Comparison of ENCODE assay signal across 1 cellular context in the genomic region with DNA sequence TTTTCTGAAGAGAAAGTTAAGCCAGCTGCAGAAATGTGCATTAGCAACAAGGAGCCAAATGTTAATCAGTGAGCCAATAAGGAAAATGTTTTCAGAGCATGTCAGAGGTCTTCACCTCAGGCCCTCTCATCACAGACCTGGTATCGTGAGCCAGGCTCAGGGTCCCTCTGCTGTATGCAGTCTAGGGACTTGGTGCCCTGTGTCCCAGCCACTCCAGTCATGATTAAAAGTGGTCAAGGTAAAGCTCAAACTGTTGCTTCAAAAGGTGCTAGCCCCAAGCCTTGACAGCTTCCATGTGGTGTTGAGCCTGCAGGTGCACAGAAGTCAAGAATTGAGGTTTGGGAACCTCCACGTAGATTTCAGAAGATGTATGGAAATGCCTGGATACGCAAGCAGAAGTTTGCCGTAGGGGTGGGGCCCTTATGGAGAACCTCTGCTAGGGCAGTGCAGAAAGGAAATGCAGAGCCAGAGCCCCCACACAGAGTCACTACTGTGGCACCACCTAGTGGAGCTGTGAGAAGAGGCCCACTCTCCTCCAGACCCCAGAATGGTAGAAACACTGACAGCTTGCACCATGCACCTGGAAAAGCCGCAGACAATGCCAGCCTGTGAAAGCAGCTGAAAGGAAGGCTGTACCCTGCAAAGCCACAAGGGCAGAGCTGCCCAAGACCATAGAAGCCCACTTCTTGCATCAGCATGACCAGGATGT.
TF ChIP-seq lines count a peak whose summit lies in the region.

No MANE protein-coding gene starts in this region.

TF ChIP-seq in GM23338, 12 proteins besides CTCF, POLR2A, EP300 and RAD21 (continued from another document):
- TF ChIP-seq, protein P1, sequence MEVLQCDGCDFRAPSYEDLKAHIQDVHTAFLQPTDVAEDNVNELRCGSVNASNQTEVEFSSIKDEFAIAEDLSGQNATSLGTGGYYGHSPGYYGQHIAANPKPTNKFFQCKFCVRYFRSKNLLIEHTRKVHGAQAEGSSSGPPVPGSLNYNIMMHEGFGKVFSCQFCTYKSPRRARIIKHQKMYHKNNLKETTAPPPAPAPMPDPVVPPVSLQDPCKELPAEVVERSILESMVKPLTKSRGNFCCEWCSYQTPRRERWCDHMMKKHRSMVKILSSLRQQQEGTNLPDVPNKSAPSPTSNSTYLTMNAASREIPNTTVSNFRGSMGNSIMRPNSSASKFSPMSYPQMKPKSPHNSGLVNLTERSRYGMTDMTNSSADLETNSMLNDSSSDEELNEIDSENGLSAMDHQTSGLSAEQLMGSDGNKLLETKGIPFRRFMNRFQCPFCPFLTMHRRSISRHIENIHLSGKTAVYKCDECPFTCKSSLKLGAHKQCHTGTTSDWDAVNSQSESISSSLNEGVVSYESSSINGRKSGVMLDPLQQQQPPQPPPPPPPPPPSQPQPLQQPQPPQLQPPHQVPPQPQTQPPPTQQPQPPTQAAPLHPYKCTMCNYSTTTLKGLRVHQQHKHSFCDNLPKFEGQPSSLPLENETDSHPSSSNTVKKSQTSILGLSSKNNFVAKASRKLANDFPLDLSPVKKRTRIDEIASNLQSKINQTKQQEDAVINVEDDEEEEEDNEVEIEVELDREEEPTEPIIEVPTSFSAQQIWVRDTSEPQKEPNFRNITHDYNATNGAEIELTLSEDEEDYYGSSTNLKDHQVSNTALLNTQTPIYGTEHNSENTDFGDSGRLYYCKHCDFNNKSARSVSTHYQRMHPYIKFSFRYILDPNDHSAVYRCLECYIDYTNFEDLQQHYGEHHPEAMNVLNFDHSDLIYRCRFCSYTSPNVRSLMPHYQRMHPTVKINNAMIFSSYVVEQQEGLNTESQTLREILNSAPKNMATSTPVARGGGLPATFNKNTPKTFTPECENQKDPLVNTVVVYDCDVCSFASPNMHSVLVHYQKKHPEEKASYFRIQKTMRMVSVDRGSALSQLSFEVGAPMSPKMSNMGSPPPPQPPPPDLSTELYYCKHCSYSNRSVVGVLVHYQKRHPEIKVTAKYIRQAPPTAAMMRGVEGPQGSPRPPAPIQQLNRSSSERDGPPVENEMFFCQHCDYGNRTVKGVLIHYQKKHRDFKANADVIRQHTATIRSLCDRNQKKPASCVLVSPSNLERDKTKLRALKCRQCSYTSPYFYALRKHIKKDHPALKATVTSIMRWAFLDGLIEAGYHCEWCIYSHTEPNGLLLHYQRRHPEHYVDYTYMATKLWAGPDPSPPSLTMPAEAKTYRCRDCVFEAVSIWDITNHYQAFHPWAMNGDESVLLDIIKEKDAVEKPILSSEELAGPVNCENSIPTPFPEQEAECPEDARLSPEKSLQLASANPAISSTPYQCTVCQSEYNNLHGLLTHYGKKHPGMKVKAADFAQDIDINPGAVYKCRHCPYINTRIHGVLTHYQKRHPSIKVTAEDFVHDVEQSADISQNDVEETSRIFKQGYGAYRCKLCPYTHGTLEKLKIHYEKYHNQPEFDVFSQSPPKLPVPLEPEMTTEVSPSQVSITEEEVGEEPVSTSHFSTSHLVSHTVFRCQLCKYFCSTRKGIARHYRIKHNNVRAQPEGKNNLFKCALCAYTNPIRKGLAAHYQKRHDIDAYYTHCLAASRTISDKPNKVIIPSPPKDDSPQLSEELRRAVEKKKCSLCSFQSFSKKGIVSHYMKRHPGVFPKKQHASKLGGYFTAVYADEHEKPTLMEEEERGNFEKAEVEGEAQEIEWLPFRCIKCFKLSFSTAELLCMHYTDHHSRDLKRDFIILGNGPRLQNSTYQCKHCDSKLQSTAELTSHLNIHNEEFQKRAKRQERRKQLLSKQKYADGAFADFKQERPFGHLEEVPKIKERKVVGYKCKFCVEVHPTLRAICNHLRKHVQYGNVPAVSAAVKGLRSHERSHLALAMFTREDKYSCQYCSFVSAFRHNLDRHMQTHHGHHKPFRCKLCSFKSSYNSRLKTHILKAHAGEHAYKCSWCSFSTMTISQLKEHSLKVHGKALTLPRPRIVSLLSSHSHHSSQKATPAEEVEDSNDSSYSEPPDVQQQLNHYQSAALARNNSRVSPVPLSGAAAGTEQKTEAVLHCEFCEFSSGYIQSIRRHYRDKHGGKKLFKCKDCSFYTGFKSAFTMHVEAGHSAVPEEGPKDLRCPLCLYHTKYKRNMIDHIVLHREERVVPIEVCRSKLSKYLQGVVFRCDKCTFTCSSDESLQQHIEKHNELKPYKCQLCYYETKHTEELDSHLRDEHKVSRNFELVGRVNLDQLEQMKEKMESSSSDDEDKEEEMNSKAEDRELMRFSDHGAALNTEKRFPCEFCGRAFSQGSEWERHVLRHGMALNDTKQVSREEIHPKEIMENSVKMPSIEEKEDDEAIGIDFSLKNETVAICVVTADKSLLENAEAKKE (CRISPR knock-in tag; IDR thresholded peaks at IDR 0.05), result no peak
- TF ChIP-seq JUNB (IDR thresholded peaks at IDR 0.05; ENCODE audit: unreplicated experiment) (no peak), EZH2phosphoT487 (IDR thresholded peaks at IDR 0.05; ENCODE audit: unreplicated experiment) (no peak), ZNF114 (CRISPR knock-in tag; IDR thresholded peaks at IDR 0.05) (no peak), CREB1 (CRISPR knock-in tag; IDR thresholded peaks at IDR 0.05; ENCODE audit: low read depth) (no peak), NANOG (IDR thresholded peaks at IDR 0.05; ENCODE audit: borderline replicate concordance) (no peak), ZNF331 (CRISPR knock-in tag; IDR thresholded peaks at IDR 0.05; ENCODE audit: low read depth) (no peak)
TF ChIP-seq in GM23338: peak in this region for 0.
